Comparison of ENCODE assay signal across 1 cellular context in the genomic region with DNA sequence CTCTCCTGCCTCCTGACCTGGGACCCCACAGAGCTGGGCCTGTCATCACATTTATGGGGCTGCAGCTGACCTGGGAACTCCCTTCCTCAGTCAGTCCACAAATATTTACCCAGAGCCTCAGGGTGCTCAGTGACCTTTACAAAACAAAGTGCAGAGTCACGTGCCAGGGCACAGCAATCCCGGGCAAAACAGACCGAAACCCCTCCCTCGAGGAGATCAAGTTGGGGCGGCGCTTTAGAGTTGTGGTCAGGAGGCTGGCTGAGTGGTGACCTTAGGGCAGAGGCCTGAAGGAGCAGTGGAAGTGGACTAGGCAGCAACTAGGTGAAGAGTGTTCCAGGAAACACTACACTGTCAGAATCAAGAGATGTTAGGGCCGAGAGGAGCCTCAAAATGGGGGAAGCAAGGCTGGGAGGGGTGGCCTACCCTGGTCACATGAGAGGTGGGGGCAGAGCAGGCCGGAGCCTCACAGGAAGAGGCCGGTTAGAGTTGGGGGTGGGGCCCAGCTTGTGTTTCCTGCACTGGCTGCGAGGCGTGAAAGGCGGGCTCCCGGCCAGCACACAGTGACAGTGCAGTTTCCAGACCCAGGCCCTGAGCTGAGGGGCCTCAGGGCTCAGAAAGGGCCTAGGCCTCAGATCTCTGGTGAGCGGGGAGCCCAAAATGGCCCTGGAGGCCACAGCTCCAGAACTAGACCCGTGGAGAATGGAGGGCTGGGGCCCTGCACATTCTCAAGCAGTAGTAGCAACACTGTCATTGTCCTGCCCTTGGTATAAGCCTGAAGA.
TF ChIP-seq lines count a peak whose summit lies in the region.

No MANE protein-coding gene starts in this region.

TF ChIP-seq in GM12878, 131 proteins besides CTCF, POLR2A, EP300 and RAD21 (continued from another document):
- TF ChIP-seq, protein P1, sequence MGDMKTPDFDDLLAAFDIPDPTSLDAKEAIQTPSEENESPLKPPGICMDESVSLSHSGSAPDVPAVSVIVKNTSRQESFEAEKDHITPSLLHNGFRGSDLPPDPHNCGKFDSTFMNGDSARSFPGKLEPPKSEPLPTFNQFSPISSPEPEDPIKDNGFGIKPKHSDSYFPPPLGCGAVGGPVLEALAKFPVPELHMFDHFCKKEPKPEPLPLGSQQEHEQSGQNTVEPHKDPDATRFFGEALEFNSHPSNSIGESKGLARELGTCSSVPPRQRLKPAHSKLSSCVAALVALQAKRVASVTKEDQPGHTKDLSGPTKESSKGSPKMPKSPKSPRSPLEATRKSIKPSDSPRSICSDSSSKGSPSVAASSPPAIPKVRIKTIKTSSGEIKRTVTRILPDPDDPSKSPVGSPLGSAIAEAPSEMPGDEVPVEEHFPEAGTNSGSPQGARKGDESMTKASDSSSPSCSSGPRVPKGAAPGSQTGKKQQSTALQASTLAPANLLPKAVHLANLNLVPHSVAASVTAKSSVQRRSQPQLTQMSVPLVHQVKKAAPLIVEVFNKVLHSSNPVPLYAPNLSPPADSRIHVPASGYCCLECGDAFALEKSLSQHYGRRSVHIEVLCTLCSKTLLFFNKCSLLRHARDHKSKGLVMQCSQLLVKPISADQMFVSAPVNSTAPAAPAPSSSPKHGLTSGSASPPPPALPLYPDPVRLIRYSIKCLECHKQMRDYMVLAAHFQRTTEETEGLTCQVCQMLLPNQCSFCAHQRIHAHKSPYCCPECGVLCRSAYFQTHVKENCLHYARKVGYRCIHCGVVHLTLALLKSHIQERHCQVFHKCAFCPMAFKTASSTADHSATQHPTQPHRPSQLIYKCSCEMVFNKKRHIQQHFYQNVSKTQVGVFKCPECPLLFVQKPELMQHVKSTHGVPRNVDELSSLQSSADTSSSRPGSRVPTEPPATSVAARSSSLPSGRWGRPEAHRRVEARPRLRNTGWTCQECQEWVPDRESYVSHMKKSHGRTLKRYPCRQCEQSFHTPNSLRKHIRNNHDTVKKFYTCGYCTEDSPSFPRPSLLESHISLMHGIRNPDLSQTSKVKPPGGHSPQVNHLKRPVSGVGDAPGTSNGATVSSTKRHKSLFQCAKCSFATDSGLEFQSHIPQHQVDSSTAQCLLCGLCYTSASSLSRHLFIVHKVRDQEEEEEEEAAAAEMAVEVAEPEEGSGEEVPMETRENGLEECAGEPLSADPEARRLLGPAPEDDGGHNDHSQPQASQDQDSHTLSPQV (IDR thresholded peaks at IDR 0.05) = peak; percentile 61; the same call in 1 of the 2 replicates
- TF ChIP-seq, protein P2, sequence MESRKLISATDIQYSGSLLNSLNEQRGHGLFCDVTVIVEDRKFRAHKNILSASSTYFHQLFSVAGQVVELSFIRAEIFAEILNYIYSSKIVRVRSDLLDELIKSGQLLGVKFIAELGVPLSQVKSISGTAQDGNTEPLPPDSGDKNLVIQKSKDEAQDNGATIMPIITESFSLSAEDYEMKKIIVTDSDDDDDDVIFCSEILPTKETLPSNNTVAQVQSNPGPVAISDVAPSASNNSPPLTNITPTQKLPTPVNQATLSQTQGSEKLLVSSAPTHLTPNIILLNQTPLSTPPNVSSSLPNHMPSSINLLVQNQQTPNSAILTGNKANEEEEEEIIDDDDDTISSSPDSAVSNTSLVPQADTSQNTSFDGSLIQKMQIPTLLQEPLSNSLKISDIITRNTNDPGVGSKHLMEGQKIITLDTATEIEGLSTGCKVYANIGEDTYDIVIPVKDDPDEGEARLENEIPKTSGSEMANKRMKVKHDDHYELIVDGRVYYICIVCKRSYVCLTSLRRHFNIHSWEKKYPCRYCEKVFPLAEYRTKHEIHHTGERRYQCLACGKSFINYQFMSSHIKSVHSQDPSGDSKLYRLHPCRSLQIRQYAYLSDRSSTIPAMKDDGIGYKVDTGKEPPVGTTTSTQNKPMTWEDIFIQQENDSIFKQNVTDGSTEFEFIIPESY (IDR thresholded peaks at IDR 0.05) = no peak
- peak; percentile 93 for TF ChIP-seq SMAD1 (IDR thresholded peaks at IDR 0.05; ENCODE audit: low read depth, partially characterized antibody)
- TF ChIP-seq MXI1 (IDR thresholded peaks at IDR 0.05; ENCODE audit: low read depth, low read length) = peak; percentile 48; the same call in 1 of the 2 replicates
- peak; percentile 76 for TF ChIP-seq HDAC6 (IDR thresholded peaks at IDR 0.05; ENCODE audit: unreplicated experiment)
- peak; percentile 79; the same call in 1 of the 2 replicates for TF ChIP-seq TCF12 (IDR thresholded peaks at IDR 0.05; ENCODE audit: low read depth, low read length)
- TF ChIP-seq SRF (IDR thresholded peaks at IDR 0.05; ENCODE audit: low read depth in 2 of 2, low read length in 2 of 2) = 0 out of 4 replicates have a peak, but pooled peaks of 1 of the 2 experiments have one; percentile 13
- TF ChIP-seq, protein P3, sequence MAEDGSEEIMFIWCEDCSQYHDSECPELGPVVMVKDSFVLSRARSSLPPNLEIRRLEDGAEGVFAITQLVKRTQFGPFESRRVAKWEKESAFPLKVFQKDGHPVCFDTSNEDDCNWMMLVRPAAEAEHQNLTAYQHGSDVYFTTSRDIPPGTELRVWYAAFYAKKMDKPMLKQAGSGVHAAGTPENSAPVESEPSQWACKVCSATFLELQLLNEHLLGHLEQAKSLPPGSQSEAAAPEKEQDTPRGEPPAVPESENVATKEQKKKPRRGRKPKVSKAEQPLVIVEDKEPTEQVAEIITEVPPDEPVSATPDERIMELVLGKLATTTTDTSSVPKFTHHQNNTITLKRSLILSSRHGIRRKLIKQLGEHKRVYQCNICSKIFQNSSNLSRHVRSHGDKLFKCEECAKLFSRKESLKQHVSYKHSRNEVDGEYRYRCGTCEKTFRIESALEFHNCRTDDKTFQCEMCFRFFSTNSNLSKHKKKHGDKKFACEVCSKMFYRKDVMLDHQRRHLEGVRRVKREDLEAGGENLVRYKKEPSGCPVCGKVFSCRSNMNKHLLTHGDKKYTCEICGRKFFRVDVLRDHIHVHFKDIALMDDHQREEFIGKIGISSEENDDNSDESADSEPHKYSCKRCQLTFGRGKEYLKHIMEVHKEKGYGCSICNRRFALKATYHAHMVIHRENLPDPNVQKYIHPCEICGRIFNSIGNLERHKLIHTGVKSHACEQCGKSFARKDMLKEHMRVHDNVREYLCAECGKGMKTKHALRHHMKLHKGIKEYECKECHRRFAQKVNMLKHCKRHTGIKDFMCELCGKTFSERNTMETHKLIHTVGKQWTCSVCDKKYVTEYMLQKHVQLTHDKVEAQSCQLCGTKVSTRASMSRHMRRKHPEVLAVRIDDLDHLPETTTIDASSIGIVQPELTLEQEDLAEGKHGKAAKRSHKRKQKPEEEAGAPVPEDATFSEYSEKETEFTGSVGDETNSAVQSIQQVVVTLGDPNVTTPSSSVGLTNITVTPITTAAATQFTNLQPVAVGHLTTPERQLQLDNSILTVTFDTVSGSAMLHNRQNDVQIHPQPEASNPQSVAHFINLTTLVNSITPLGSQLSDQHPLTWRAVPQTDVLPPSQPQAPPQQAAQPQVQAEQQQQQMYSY (CRISPR knock-in tag; IDR thresholded peaks at IDR 0.05) = no peak
- TF ChIP-seq YY1 (IDR thresholded peaks at IDR 0.05; ENCODE audit: low read depth, low read length) = peak; percentile 84
- peak; percentile 71; the same call in 1 of the 2 replicates for TF ChIP-seq FOXK2 (IDR thresholded peaks at IDR 0.05)
- TF ChIP-seq, protein P4, sequence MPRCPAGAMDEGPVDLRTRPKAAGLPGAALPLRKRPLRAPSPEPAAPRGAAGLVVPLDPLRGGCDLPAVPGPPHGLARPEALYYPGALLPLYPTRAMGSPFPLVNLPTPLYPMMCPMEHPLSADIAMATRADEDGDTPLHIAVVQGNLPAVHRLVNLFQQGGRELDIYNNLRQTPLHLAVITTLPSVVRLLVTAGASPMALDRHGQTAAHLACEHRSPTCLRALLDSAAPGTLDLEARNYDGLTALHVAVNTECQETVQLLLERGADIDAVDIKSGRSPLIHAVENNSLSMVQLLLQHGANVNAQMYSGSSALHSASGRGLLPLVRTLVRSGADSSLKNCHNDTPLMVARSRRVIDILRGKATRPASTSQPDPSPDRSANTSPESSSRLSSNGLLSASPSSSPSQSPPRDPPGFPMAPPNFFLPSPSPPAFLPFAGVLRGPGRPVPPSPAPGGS (IDR thresholded peaks at IDR 0.05; ENCODE audit: borderline replicate concordance, insufficient read depth, low read depth, low read length, poor library complexity, severe bottlenecking) = peak; percentile 14
- TF ChIP-seq IKZF2 (IDR thresholded peaks at IDR 0.05) = peak; percentile 75 to 81; a peak in 2 of 4 replicates
- TF ChIP-seq, protein P5, sequence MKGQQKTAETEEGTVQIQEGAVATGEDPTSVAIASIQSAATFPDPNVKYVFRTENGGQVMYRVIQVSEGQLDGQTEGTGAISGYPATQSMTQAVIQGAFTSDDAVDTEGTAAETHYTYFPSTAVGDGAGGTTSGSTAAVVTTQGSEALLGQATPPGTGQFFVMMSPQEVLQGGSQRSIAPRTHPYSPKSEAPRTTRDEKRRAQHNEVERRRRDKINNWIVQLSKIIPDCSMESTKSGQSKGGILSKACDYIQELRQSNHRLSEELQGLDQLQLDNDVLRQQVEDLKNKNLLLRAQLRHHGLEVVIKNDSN (IDR thresholded peaks at IDR 0.05; ENCODE audit: borderline replicate concordance, extremely low read length, insufficient read depth, low read depth, low read length) = peak; percentile 78
- TF ChIP-seq, protein P6, sequence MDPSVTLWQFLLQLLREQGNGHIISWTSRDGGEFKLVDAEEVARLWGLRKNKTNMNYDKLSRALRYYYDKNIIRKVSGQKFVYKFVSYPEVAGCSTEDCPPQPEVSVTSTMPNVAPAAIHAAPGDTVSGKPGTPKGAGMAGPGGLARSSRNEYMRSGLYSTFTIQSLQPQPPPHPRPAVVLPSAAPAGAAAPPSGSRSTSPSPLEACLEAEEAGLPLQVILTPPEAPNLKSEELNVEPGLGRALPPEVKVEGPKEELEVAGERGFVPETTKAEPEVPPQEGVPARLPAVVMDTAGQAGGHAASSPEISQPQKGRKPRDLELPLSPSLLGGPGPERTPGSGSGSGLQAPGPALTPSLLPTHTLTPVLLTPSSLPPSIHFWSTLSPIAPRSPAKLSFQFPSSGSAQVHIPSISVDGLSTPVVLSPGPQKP (IDR thresholded peaks at IDR 0.05; ENCODE audit: low read depth, low read length) = peak; percentile 58; the same call in 1 of the 2 replicates
- peak; percentile 75 for TF ChIP-seq PAX5 (IDR thresholded peaks at IDR 0.05; ENCODE audit: borderline replicate concordance, low read depth, low read length)
- TF ChIP-seq ZNF274 (IDR thresholded peaks at IDR 0.05; ENCODE audit: insufficient read depth, insufficient read length) = no peak
- TF ChIP-seq ZNF622 (IDR thresholded peaks at IDR 0.05) = no peak
- no peak; the same call in 1 of the 2 replicates for TF ChIP-seq BMI1 (IDR thresholded peaks at IDR 0.05; ENCODE audit: borderline replicate concordance)
- TF ChIP-seq ZZZ3 (IDR thresholded peaks at IDR 0.05; ENCODE audit: control insufficient read depth, insufficient read length, low read depth) = no peak
- no peak for TF ChIP-seq SUZ12 (IDR thresholded peaks at IDR 0.05; ENCODE audit: unreplicated experiment)
- peak; percentile 75 for TF ChIP-seq MTA2 (IDR thresholded peaks at IDR 0.05; ENCODE audit: low read depth)
- 0 out of 2 replicates have a peak, but pooled peaks have one; percentile 17 for TF ChIP-seq CREM (IDR thresholded peaks at IDR 0.05; ENCODE audit: low read depth)
- TF ChIP-seq CBFB (IDR thresholded peaks at IDR 0.05; ENCODE audit: low read depth) = peak; percentile 85
- no peak for TF ChIP-seq EZH2 (IDR thresholded peaks at IDR 0.05; ENCODE audit: borderline replicate concordance, control insufficient read depth, low read depth, low read length)
